8 cellular contexts compared by ENCODE assay signal in the genomic region with DNA sequence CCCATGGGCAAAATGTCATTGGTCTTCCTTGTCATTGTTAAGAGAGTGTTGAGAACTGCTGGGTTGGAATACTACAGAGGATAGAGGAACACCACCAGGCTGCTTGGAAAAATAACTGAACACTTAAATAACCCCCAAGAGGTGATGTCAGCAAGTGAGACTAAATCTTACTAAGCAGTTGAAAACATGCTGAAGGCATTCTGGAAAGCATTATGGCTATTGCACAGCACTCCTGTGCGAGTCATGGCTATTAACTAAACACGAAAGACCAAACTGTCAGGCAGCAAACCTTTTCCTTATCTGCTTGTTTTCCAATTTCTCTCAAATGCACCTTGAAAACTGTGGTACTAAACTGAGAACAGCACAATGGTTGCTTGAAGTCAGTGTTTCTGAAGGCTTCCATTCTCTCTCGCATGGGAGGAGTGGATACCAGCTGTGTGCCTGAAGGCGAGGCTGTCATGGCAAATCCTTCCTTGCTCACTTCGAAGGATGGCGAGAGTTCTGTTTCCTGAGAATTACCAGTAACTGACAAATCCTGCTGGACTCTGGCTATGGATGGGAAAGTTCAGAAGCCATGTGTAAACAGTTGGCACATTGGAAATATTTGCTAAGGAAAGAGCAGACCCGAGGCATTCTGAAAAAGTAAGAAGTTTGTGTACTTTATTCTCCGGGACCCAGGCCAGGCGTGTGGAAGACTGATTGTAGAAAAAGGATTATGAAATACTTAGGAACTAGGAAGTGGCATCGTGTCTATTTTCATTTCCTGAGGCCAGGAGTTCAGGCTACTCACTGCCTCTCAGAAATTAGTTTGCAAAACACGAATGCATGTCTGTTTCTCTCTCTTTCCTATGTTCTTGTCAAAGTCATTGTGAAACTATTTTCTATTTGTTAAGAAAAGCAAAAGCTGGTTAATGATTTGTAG.
A peak's percentile ranks its signal among the peaks of the same experiment; 100 is the strongest.
DNase-seq lines count a peak whose midpoint lies in the region; ATAC-seq and TF ChIP-seq lines count a peak whose summit lies in the region.

No MANE protein-coding gene starts in this region.

- H3K4me3 ChIP-seq in epithelial cell of esophagus (ENCODE audit: low read length), result no peak overlapping the region
- no peak overlapping the region for H3K4me3 ChIP-seq in effector memory CD4-positive, alpha-beta T cell (ENCODE audit: insufficient read depth, low read depth, low read length, poor library complexity, severe bottlenecking)

- no peak for ATAC-seq in HG03139 (IDR thresholded peaks at IDR 0.05; ENCODE audit: unreplicated experiment)

- H3K36me3 ChIP-seq in effector memory CD4-positive, alpha-beta T cell (ENCODE audit: control insufficient read depth, insufficient read depth, low read length), result no peaks in the 10 kb centered on the region

- H3K9me3 Mint-ChIP-seq in nephron, result peaks cover 4% of the 10 kb centered on the region
- no peaks in the 10 kb centered on the region for H3K9me3 Mint-ChIP-seq in activated CD4-positive, alpha-beta memory T cell treated with anti-CD3 and anti-CD28 coated beads for 36 hours

- no peaks in the 10 kb centered on the region for H3K27me3 ChIP-seq in effector memory CD4-positive, alpha-beta T cell (replicated peaks; ENCODE audit: control insufficient read depth, insufficient read depth, low read length, poor library complexity, severe bottlenecking)

- TF ChIP-seq CTCF in epithelial cell of esophagus (IDR thresholded peaks at IDR 0.05; ENCODE audit: insufficient read depth, low read depth, low read length, missing control alignments), result no peak
- TF ChIP-seq CTCF in nephron (IDR thresholded peaks at IDR 0.05; ENCODE audit: unreplicated experiment in 3 of 3), result no peak

- POLR2A ChIA-PET in activated CD4-positive, alpha-beta memory T cell treated with anti-CD3 and anti-CD28 coated beads for 36 hours (lab: Charles Lee), result no interaction called here

- H3K4me1 ChIP-seq in effector memory CD4-positive, alpha-beta T cell (ENCODE audit: control insufficient read depth, insufficient read depth, low read length, poor library complexity, severe bottlenecking), result no peaks in the 10 kb centered on the region

- H3K27ac ChIP-seq in effector memory CD4-positive, alpha-beta T cell (ENCODE audit: insufficient read depth, low read length, poor library complexity, severe bottlenecking), result no peak overlapping the region

- H3K27me3 Mint-ChIP-seq in nephron (ENCODE audit: low read depth), result no peaks in the 10 kb centered on the region
- H3K27me3 Mint-ChIP-seq in activated CD4-positive, alpha-beta memory T cell treated with anti-CD3 and anti-CD28 coated beads for 36 hours, result no peaks in the 10 kb centered on the region

- H3K9me3 ChIP-seq in effector memory CD4-positive, alpha-beta T cell (ENCODE audit: control insufficient read depth, low read length), result no peaks in the 10 kb centered on the region

- peak; percentile 46 for DNase-seq in Caki2 (ENCODE audit: low read depth)
- DNase-seq in HPDE6-E6E7 (ENCODE audit: extremely low spot score), result peak; percentile 54
- peak; percentile 78 for DNase-seq in epithelial cell of esophagus (ENCODE audit: low read depth)
- DNase-seq in activated CD4-positive, alpha-beta memory T cell treated with anti-CD3 and anti-CD28 coated beads for 36 hours, result no peak
- DNase-seq in activated effector memory CD4-positive, alpha-beta T cell treated with Interleukin-2 at 50 U/mL for 16 hours, result no peak
- no peak for DNase-seq in effector memory CD4-positive, alpha-beta T cell

- no peak overlapping the region for H3K4me3 Mint-ChIP-seq in nephron
- no peak overlapping the region for H3K4me3 Mint-ChIP-seq in activated CD4-positive, alpha-beta memory T cell treated with anti-CD3 and anti-CD28 coated beads for 36 hours

- in situ Hi-C loops in Caki2 (cut with HindIII; ENCODE audit: low pct_unique_long_range_greater_than_20kb, low sequenced_read_pairs), result no loop called here

- no peaks in the 10 kb centered on the region for H3K36me3 Mint-ChIP-seq in nephron (ENCODE audit: low read depth)
- no peaks in the 10 kb centered on the region for H3K36me3 Mint-ChIP-seq in activated CD4-positive, alpha-beta memory T cell treated with anti-CD3 and anti-CD28 coated beads for 36 hours

- intact Hi-C loops in activated CD4-positive, alpha-beta memory T cell treated with anti-CD3 and anti-CD28 coated beads for 36 hours (cut with micrococcal nuclease), result no loop called here

- H3K27ac Mint-ChIP-seq in nephron, result peak overlapping the region in 2 of 3 experiments; percentile 54 to 60
- H3K27ac Mint-ChIP-seq in activated CD4-positive, alpha-beta memory T cell treated with anti-CD3 and anti-CD28 coated beads for 36 hours, result no peak overlapping the region

- CTCF ChIA-PET in activated CD4-positive, alpha-beta memory T cell treated with anti-CD3 and anti-CD28 coated beads for 36 hours (lab: Charles Lee), result no interaction called here

- peaks cover 15% of the 10 kb centered on the region for H3K4me1 Mint-ChIP-seq in nephron
- H3K4me1 Mint-ChIP-seq in activated CD4-positive, alpha-beta memory T cell treated with anti-CD3 and anti-CD28 coated beads for 36 hours (ENCODE audit: low read depth), result no peaks in the 10 kb centered on the region

Comparison
In these comparisons a context has a peak if more than half of its experiments do, and no peak if none do; other contexts are left out.
1. DNase-seq: peak in Caki2 (single experiment), HPDE6-E6E7 (single experiment) and epithelial cell of esophagus (single experiment); none in activated CD4-positive, alpha-beta memory T cell treated with anti-CD3 and anti-CD28 coated beads for 36 hours (single experiment), activated effector memory CD4-positive, alpha-beta T cell treated with Interleukin-2 at 50 U/mL for 16 hours (single experiment) and effector memory CD4-positive, alpha-beta T cell (0 of 3).